In the genomic region with DNA sequence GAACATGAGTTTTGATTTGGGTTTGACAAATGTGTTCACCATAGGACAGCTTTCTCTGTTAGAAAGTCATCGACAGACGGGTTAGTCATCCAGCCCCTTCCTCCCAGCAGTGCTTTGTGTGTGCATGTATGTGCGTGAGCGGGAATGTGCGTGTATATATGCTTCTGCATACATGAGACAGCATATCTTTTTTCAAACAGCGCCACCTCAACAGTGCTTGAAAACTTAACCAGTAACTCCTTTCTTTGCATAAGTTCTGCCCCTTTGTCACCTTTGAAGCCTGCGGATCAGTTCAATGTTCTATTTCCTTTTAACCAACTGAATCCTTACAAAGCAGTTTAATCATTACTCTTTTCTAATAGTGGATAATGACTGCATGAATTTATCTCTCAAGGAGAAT, we compare ENCODE assay signal across 23 cellular contexts.
A peak's percentile ranks its signal among the peaks of the same experiment; 100 is the strongest.
DNase-seq lines count a peak whose midpoint lies in the region; ATAC-seq, FAIRE-seq and TF ChIP-seq lines count a peak whose summit lies in the region.
"Had no signal": no experiment of that assay in that cellular context is flagged by ENCODE, and none has a peak within 500 bp of the region (broad histone marks: within the 10 kb centered on the region; RNA-seq: fewer than 3 reads in every experiment).

No MANE protein-coding gene starts in this region.

- no peaks in the 10 kb centered on the region; the same call in 1 of the 2 replicates for H3K9me2 ChIP-seq in GM23338 (ENCODE audit: insufficient read depth)
- no peaks in the 10 kb centered on the region for H3K9me2 ChIP-seq in OCI-LY7 (ENCODE audit: insufficient read depth, low read length)

- H3K36me3 Mint-ChIP-seq in GM23338 (ENCODE audit: low read depth): no peaks in the 10 kb centered on the region
- H3K36me3 Mint-ChIP-seq: T-cell had no signal

- H3K36me3 ChIP-seq in GM23338 (ENCODE audit: insufficient read depth) (no peaks in the 10 kb centered on the region), OCI-LY7 (ENCODE audit: insufficient read depth, low read length) (no peaks in the 10 kb centered on the region), bronchial epithelial cell (ENCODE audit: control insufficient read depth, insufficient read depth, low read length) (no peaks in the 10 kb centered on the region), BE2C (no peaks in the 10 kb centered on the region)
- H3K36me3 ChIP-seq: SJSA1 had no signal

- H2AFZ ChIP-seq in GM23338: peak overlapping the region; percentile 1; the same call in 1 of the 2 replicates
- peak overlapping the region; percentile 65 for H2AFZ ChIP-seq in OCI-LY7 (ENCODE audit: low read length)

- H4K20me1 ChIP-seq in GM23338 (replicated peaks; ENCODE audit: insufficient read depth) (no peaks in the 10 kb centered on the region), OCI-LY7 (ENCODE audit: insufficient read depth, low read length) (no peaks in the 10 kb centered on the region)

- TF ChIP-seq CTCF in GM23338 (conservative IDR thresholded peaks at IDR 0.05; ENCODE audit: low read depth in 2 of 2): no peak
- peak; percentile 63; the same call in 1 of the 2 replicates for TF ChIP-seq CTCF in OCI-LY7 (conservative IDR thresholded peaks at IDR 0.05; ENCODE audit: low read length)
- no peak for TF ChIP-seq CTCF in bronchial epithelial cell (IDR thresholded peaks at IDR 0.05; ENCODE audit: insufficient read depth, low read length, severe bottlenecking)
- no peak for TF ChIP-seq CTCF in BE2C (IDR thresholded peaks at IDR 0.05; ENCODE audit: low read depth, low read length)

- H3K27ac ChIP-seq in GM23338 (ENCODE audit: low read depth) (no peak overlapping the region), OCI-LY7 (ENCODE audit: low read depth, low read length, poor library complexity, severe bottlenecking) (no peak overlapping the region)
- H3K27ac ChIP-seq: 22Rv1, SJSA1 had no signal

- H3K4me2 ChIP-seq in GM23338: no peak overlapping the region
- H3K4me2 ChIP-seq in OCI-LY7 (ENCODE audit: low read length): peak overlapping the region; percentile 33

- H3K79me2 ChIP-seq in GM23338 (replicated peaks; ENCODE audit: insufficient read depth): no peaks in the 10 kb centered on the region
- H3K79me2 ChIP-seq in OCI-LY7 (ENCODE audit: insufficient read depth, low read depth, low read length): no peaks in the 10 kb centered on the region

- no peaks in the 10 kb centered on the region for H3K27me3 Mint-ChIP-seq in GM23338 (ENCODE audit: insufficient read depth, low read depth, poor library complexity)
- H3K27me3 Mint-ChIP-seq: B cell, T-cell had no signal

- H3K4me3 Mint-ChIP-seq in GM23338: no peak overlapping the region
- H3K4me3 Mint-ChIP-seq: B cell, T-cell had no signal

- H3K4me1 ChIP-seq in GM23338 (ENCODE audit: insufficient read depth) (peaks cover 39% of the 10 kb centered on the region), OCI-LY7 (ENCODE audit: insufficient read depth, low read length, poor library complexity, severe bottlenecking) (peaks cover 16% of the 10 kb centered on the region), BE2C (no peaks in the 10 kb centered on the region)

- peaks cover 43% of the 10 kb centered on the region for H3K4me1 Mint-ChIP-seq in GM23338

- DNase-seq in GM23338 (ENCODE audit: low spot score) (no peak), OCI-LY7 (ENCODE audit: low spot score) (peak; percentile 40), bronchial epithelial cell (ENCODE audit: low read depth) (peak; percentile 15), mucosa of gallbladder (ENCODE audit: low spot score) (peak; percentile 15), NCI-H146 treated with DMSO at 0.1 percent for 48 hours (lab: John Stamatoyannopoulos, UW; ENCODE audit: unreplicated experiment) (no peak), GOT3 (lab: John Stamatoyannopoulos, UW) (no peak), GDM1 (lab: John Stamatoyannopoulos, UW) (no peak), BE2C (no peak)
- DNase-seq: DMS153, KBM-7, MM.1S, NCI-H1048, NCI-H1417 treated with DMSO at 0.1 percent for 48 hours, NCI-H187 treated with DMSO at 0.1 percent for 48 hours, NCI-H2107, NCI-H526, PC-3, Right ventricle myocardium superior, T-cell had no signal

- H3K4me3 ChIP-seq in GM23338: no peak overlapping the region
- H3K4me3 ChIP-seq in OCI-LY7 (ENCODE audit: low read depth, low read length, poor library complexity, severe bottlenecking): no peak overlapping the region
- H3K4me3 ChIP-seq in bronchial epithelial cell (ENCODE audit: low read depth, low read length): no peak overlapping the region
- H3K4me3 ChIP-seq in BE2C (ENCODE audit: low read depth, low read length): no peak overlapping the region
- H3K4me3 ChIP-seq: SJSA1 had no signal

- H3K9me3 ChIP-seq in OCI-LY7 (ENCODE audit: low read length): no peaks in the 10 kb centered on the region
- H3K9me3 ChIP-seq in BE2C: no peaks in the 10 kb centered on the region
- H3K9me3 ChIP-seq: SJSA1 had no signal

- 0 out of 2 replicates have a peak, but pooled peaks cover 5% of the 10 kb centered on the region for H3F3A ChIP-seq in GM23338 (replicated peaks; ENCODE audit: low read depth)

- no peak for FAIRE-seq in bronchial epithelial cell (lab: Jason Lieb, UNC)
- FAIRE-seq: H54 had no signal

- H3K27me3 ChIP-seq in GM23338 (ENCODE audit: insufficient read depth): no peaks in the 10 kb centered on the region
- H3K27me3 ChIP-seq in bronchial epithelial cell (ENCODE audit: control insufficient read depth, insufficient read depth, low read length): no peaks in the 10 kb centered on the region
- H3K27me3 ChIP-seq in BE2C: no peaks in the 10 kb centered on the region
- H3K27me3 ChIP-seq: SJSA1 had no signal

- no TSS peak for BruUV-seq in OCI-LY7 (replicated peaks; lab: Mats Ljungman, UMichigan)

- H3K9me3 Mint-ChIP-seq in GM23338: no peaks in the 10 kb centered on the region
- H3K9me3 Mint-ChIP-seq: T-cell had no signal

- no peak for ATAC-seq in GM23338
- ATAC-seq: PC-3, T-cell had no signal

- POLR2A ChIA-PET in OCI-LY7 (lab: Charles Lee): interaction anchor here (0.6 to 0.9 kb wide), 3 partner anchors 11 to 26 kb away, joined by 3 read pairs; no protein-coding TSS in a partner anchor

- CTCF ChIA-PET in OCI-LY7 (lab: Charles Lee; ENCODE audit: unreplicated experiment): no interaction called here

- no peak overlapping the region for H3K27ac Mint-ChIP-seq in GM23338
- H3K27ac Mint-ChIP-seq: B cell, T-cell had no signal

- intact Hi-C loops in OCI-LY7 (cut with micrococcal nuclease; ENCODE audit: unreplicated experiment): no loop called here

TF ChIP-seq in GM23338, 12 proteins besides CTCF, POLR2A, EP300 and RAD21 (continues in another document):
- TF ChIP-seq EZH2phosphoT487 (IDR thresholded peaks at IDR 0.05; ENCODE audit: unreplicated experiment) (no peak), STAT1 (IDR thresholded peaks at IDR 0.05; ENCODE audit: unreplicated experiment) (no peak), CREB1 (CRISPR knock-in tag; IDR thresholded peaks at IDR 0.05; ENCODE audit: low read depth) (no peak)
- TF ChIP-seq, protein P1, sequence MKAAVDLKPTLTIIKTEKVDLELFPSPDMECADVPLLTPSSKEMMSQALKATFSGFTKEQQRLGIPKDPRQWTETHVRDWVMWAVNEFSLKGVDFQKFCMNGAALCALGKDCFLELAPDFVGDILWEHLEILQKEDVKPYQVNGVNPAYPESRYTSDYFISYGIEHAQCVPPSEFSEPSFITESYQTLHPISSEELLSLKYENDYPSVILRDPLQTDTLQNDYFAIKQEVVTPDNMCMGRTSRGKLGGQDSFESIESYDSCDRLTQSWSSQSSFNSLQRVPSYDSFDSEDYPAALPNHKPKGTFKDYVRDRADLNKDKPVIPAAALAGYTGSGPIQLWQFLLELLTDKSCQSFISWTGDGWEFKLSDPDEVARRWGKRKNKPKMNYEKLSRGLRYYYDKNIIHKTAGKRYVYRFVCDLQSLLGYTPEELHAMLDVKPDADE (IDR thresholded peaks at IDR 0.05): no peak

Comparison
In these comparisons a context has a peak if more than half of its experiments do, and no peak if none do; other contexts are left out.
1. DNase-seq: peak in OCI-LY7 (single experiment), bronchial epithelial cell (single experiment) and mucosa of gallbladder (single experiment); none in GM23338 (single experiment), NCI-H146 treated with DMSO at 0.1 percent for 48 hours (single experiment), GOT3 (single experiment), GDM1 (single experiment) and BE2C (single experiment).